In genomic region chr16:89401641-89402445, GRCh38 we compare ENCODE assay signal across 1 cellular context.
TF ChIP-seq lines count a peak whose summit lies in the region.

No MANE protein-coding gene starts in this region.

TF ChIP-seq in HepG2, 621 proteins besides CTCF, POLR2A, EP300 and RAD21 (continued from another document):
- no peak for TF ChIP-seq THRA (CRISPR knock-in tag; IDR thresholded peaks at IDR 0.05; ENCODE audit: borderline replicate concordance)
TF ChIP-seq in HepG2: peak in this region for 1.
